ENCODE assay signal across 22 cellular contexts in the genomic region with DNA sequence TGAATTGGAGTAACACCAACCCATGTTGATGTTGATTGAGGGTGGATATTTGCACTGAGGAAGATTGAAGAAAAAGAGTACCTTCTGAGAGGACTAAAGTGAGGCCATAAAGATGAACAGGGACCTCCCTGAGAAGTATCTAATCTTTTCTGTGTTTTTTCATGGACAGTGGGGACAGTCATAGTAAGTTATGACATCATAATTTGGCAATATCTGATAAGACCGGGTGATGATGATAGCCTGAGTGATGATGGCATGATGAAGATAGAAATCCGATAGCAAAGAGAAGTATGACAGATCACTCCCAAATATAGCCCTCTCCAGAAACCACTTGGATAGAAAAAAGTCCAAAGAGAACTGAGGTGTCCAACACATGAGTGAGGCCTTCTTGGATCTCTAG.
"Had no signal": no experiment of that assay in that cellular context is flagged by ENCODE, and none has a peak within 500 bp of the region (broad histone marks: within the 10 kb centered on the region; RNA-seq: fewer than 3 reads in every experiment).

No MANE protein-coding gene starts in this region.

- H3K4me2 ChIP-seq: SK-N-SH had no signal

- H3K27ac ChIP-seq: HL-60, RWPE1 had no signal

- H3K9me2 ChIP-seq: SK-N-SH had no signal

- H3K9ac ChIP-seq: SK-N-SH had no signal

- FAIRE-seq: HTR-8/SVneo had no signal

- DNase-seq: Karpas-422, KG1, MM.1S, NCI-H1092 treated with DMSO at 0.1 percent for 48 hours, NCI-H1436, NCI-H187, NCI-H2029, NCI-H2081 treated with DMSO at 0.1 percent for 48 hours, NCI-H2171, NCI-H226, NCI-H446, NCI-H510A, NCI-H524 treated with DMSO at 0.1 percent for 48 hours, NCI-H69, NCI-H774, SHP77, SK-N-SH, SW 1271 had no signal

- ATAC-seq: Panc1 had no signal

- H3K9me3 ChIP-seq: SK-N-SH had no signal
